In the genomic region with DNA sequence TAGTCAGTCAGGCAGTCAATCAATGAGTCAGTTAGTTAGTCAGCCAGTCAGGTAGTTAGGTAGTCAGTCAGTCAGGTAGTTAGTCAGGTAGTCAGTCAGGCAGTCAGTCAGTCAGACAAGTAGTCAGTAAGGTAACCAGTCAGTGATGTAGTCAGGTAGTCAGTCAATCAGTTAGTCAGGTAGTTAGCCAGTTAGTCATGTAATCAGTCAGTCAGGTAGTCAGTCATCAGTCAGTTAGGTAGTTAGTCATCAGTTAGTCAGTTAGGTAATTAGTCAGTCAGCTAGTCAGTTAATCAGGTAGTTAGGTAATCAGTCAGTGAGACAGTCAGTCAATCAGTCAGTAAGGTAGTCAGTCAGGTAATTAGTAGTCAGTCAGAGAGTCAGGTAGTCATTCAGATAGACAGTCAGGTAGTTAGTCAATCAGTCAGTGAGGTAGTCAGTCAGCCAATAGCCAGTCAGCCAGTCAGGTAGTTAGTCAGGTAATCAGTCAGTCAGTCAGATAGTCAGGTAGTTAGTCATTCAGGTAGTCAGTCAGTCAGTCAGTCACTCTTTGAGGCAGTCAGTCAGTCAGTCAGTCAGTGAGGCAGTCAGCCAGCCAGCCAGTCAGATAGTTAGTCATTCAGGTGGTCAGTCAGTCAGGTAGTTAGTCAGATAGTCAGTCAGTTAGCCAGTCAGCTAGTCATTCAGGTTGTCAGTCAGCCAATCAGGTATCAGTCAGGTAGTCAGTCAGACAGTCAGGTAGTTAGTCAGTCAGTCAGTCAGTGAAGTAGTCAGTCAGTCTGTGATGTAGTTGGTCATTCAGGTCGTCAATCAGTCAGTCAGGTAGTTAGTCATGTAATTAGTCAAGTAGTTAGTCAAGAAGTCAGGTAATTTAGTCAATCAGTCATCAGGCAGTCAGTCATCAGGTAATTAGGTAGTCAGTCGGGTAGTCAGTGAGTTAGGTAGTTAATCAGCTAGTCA, we compare ENCODE assay signal across 1 cellular context.
TF ChIP-seq lines count a peak whose summit lies in the region.

No MANE protein-coding gene starts in this region.

TF ChIP-seq in HEK293, 187 proteins besides CTCF, POLR2A, EP300 and RAD21 (continued from another document):
- TF ChIP-seq, protein P1, sequence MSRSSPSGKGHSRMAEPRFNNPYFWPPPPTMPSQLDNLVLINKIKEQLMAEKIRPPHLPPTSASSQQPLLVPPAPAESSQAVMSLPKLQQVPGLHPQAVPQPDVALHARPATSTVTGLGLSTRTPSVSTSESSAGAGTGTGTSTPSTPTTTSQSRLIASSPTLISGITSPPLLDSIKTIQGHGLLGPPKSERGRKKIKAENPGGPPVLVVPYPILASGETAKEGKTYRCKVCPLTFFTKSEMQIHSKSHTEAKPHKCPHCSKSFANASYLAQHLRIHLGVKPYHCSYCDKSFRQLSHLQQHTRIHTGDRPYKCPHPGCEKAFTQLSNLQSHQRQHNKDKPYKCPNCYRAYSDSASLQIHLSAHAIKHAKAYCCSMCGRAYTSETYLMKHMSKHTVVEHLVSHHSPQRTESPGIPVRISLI (tag by site-specific recombination; IDR thresholded peaks at IDR 0.05) = no peak
- no peak for TF ChIP-seq REPIN1 (tag by site-specific recombination; IDR thresholded peaks at IDR 0.05; ENCODE audit: low read depth)
- TF ChIP-seq ZNF138 (tag by site-specific recombination; IDR thresholded peaks at IDR 0.05; ENCODE audit: borderline replicate concordance) = no peak
- no peak for TF ChIP-seq ZNF664 (tag by site-specific recombination; IDR thresholded peaks at IDR 0.05)
- no peak for TF ChIP-seq ZNF548 (tag by site-specific recombination; IDR thresholded peaks at IDR 0.05)
- TF ChIP-seq GLI4 (tag by site-specific recombination; IDR thresholded peaks at IDR 0.05) = no peak
- TF ChIP-seq, protein P2, sequence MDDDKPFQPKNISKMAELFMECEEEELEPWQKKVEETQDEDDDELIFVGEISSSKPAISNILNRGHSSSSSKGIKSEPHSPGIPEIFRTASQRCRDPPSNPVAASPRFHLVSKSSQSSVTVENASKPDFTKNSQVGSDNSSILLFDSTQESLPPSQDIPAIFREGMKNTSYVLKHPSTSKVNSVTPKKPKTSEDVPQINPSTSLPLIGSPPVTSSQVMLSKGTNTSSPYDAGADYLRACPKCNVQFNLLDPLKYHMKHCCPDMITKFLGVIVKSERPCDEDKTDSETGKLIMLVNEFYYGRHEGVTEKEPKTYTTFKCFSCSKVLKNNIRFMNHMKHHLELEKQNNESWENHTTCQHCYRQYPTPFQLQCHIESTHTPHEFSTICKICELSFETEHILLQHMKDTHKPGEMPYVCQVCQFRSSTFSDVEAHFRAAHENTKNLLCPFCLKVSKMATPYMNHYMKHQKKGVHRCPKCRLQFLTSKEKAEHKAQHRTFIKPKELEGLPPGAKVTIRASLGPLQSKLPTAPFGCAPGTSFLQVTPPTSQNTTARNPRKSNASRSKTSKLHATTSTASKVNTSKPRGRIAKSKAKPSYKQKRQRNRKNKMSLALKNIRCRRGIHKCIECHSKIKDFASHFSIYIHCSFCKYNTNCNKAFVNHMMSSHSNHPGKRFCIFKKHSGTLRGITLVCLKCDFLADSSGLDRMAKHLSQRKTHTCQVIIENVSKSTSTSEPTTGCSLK (tag by site-specific recombination; IDR thresholded peaks at IDR 0.05) = no peak
- TF ChIP-seq, protein P3, sequence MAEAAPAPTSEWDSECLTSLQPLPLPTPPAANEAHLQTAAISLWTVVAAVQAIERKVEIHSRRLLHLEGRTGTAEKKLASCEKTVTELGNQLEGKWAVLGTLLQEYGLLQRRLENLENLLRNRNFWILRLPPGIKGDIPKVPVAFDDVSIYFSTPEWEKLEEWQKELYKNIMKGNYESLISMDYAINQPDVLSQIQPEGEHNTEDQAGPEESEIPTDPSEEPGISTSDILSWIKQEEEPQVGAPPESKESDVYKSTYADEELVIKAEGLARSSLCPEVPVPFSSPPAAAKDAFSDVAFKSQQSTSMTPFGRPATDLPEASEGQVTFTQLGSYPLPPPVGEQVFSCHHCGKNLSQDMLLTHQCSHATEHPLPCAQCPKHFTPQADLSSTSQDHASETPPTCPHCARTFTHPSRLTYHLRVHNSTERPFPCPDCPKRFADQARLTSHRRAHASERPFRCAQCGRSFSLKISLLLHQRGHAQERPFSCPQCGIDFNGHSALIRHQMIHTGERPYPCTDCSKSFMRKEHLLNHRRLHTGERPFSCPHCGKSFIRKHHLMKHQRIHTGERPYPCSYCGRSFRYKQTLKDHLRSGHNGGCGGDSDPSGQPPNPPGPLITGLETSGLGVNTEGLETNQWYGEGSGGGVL (tag by site-specific recombination; IDR thresholded peaks at IDR 0.05) = no peak
- TF ChIP-seq ZNF350 (tag by site-specific recombination; IDR thresholded peaks at IDR 0.05) = no peak
- no peak for TF ChIP-seq ZNF610 (tag by site-specific recombination; IDR thresholded peaks at IDR 0.05; ENCODE audit: borderline replicate concordance)
- no peak for TF ChIP-seq ZNF19 (tag by site-specific recombination; IDR thresholded peaks at IDR 0.05; ENCODE audit: low read depth)
- TF ChIP-seq, protein P4, sequence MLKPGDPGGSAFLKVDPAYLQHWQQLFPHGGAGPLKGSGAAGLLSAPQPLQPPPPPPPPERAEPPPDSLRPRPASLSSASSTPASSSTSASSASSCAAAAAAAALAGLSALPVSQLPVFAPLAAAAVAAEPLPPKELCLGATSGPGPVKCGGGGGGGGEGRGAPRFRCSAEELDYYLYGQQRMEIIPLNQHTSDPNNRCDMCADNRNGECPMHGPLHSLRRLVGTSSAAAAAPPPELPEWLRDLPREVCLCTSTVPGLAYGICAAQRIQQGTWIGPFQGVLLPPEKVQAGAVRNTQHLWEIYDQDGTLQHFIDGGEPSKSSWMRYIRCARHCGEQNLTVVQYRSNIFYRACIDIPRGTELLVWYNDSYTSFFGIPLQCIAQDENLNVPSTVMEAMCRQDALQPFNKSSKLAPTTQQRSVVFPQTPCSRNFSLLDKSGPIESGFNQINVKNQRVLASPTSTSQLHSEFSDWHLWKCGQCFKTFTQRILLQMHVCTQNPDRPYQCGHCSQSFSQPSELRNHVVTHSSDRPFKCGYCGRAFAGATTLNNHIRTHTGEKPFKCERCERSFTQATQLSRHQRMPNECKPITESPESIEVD (tag by site-specific recombination; IDR thresholded peaks at IDR 0.05) = no peak
- no peak for TF ChIP-seq ZNF335 (tag by site-specific recombination; conservative IDR thresholded peaks at IDR 0.05)
- TF ChIP-seq ZBTB20 (tag by site-specific recombination; IDR thresholded peaks at IDR 0.05) = no peak
- TF ChIP-seq ZNF791 (tag by site-specific recombination; IDR thresholded peaks at IDR 0.05) = no peak
- no peak for TF ChIP-seq ZNF747 (tag by site-specific recombination; IDR thresholded peaks at IDR 0.05)
- TF ChIP-seq ZSCAN18 (tag by site-specific recombination; IDR thresholded peaks at IDR 0.05) = no peak
- no peak for TF ChIP-seq ZNF133 (tag by site-specific recombination; IDR thresholded peaks at IDR 0.05)
- TF ChIP-seq, protein P5, sequence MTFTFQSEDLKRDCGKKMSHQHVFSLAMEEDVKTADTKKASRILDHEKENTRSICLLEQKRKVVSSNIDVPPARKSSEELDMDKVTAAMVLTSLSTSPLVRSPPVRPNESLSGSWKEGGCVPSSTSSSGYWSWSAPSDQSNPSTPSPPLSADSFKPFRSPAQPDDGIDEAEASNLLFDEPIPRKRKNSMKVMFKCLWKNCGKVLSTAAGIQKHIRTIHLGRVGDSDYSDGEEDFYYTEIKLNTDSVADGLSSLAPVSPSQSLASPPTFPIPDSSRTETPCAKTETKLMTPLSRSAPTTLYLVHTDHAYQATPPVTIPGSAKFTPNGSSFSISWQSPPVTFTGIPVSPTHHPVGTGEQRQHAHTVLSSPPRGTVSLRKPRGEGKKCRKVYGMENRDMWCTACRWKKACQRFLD (tag by site-specific recombination; IDR thresholded peaks at IDR 0.05) = no peak
- TF ChIP-seq EGR2 (tag by site-specific recombination; IDR thresholded peaks at IDR 0.05; ENCODE audit: low read depth) = no peak
- no peak for TF ChIP-seq KLF9 (tag by site-specific recombination; IDR thresholded peaks at IDR 0.05; ENCODE audit: low read depth)
- TF ChIP-seq, protein P6, sequence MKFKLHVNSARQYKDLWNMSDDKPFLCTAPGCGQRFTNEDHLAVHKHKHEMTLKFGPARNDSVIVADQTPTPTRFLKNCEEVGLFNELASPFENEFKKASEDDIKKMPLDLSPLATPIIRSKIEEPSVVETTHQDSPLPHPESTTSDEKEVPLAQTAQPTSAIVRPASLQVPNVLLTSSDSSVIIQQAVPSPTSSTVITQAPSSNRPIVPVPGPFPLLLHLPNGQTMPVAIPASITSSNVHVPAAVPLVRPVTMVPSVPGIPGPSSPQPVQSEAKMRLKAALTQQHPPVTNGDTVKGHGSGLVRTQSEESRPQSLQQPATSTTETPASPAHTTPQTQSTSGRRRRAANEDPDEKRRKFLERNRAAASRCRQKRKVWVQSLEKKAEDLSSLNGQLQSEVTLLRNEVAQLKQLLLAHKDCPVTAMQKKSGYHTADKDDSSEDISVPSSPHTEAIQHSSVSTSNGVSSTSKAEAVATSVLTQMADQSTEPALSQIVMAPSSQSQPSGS (tag by site-specific recombination; IDR thresholded peaks at IDR 0.05; ENCODE audit: low read depth) = 0 out of 2 replicates have a peak, but pooled peaks have one; percentile 5
- TF ChIP-seq ZNF677 (tag by site-specific recombination; IDR thresholded peaks at IDR 0.05) = no peak
- peak; percentile 59; the same call in 1 of the 2 replicates for TF ChIP-seq ZNF658 (tag by site-specific recombination; IDR thresholded peaks at IDR 0.05)
- TF ChIP-seq OVOL3 (tag by site-specific recombination; IDR thresholded peaks at IDR 0.05) = no peak
- no peak for TF ChIP-seq ZNF776 (tag by site-specific recombination; IDR thresholded peaks at IDR 0.05; ENCODE audit: borderline replicate concordance)
- TF ChIP-seq GLIS1 (tag by site-specific recombination; IDR thresholded peaks at IDR 0.05) = no peak
- TF ChIP-seq ZNF549 (tag by site-specific recombination; IDR thresholded peaks at IDR 0.05) = no peak
- TF ChIP-seq, protein P7, sequence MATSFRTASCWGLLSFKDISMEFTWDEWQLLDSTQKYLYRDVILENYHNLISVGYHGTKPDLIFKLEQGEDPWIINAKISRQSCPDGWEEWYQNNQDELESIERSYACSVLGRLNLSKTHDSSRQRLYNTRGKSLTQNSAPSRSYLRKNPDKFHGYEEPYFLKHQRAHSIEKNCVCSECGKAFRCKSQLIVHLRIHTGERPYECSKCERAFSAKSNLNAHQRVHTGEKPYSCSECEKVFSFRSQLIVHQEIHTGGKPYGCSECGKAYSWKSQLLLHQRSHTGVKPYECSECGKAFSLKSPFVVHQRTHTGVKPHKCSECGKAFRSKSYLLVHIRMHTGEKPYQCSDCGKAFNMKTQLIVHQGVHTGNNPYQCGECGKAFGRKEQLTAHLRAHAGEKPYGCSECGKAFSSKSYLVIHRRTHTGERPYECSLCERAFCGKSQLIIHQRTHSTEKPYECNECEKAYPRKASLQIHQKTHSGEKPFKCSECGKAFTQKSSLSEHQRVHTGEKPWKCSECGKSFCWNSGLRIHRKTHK (tag by site-specific recombination; IDR thresholded peaks at IDR 0.05) = no peak
- no peak for TF ChIP-seq ZNF423 (tag by site-specific recombination; IDR thresholded peaks at IDR 0.05)
- no peak for TF ChIP-seq HOXD13 (CRISPR knock-in tag; IDR thresholded peaks at IDR 0.05; ENCODE audit: borderline replicate concordance)
- TF ChIP-seq ZNF132 (tag by site-specific recombination; IDR thresholded peaks at IDR 0.05; ENCODE audit: borderline replicate concordance) = no peak
- no peak for TF ChIP-seq ZNF140 (tag by site-specific recombination; IDR thresholded peaks at IDR 0.05)
- TF ChIP-seq, protein P8, sequence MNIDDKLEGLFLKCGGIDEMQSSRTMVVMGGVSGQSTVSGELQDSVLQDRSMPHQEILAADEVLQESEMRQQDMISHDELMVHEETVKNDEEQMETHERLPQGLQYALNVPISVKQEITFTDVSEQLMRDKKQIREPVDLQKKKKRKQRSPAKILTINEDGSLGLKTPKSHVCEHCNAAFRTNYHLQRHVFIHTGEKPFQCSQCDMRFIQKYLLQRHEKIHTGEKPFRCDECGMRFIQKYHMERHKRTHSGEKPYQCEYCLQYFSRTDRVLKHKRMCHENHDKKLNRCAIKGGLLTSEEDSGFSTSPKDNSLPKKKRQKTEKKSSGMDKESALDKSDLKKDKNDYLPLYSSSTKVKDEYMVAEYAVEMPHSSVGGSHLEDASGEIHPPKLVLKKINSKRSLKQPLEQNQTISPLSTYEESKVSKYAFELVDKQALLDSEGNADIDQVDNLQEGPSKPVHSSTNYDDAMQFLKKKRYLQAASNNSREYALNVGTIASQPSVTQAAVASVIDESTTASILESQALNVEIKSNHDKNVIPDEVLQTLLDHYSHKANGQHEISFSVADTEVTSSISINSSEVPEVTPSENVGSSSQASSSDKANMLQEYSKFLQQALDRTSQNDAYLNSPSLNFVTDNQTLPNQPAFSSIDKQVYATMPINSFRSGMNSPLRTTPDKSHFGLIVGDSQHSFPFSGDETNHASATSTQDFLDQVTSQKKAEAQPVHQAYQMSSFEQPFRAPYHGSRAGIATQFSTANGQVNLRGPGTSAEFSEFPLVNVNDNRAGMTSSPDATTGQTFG (tag by site-specific recombination; IDR thresholded peaks at IDR 0.05; ENCODE audit: borderline replicate concordance) = peak; percentile 52; the same call in 1 of the 2 replicates
- TF ChIP-seq ZSCAN5A (tag by site-specific recombination; IDR thresholded peaks at IDR 0.05) = no peak
- TF ChIP-seq ZNF16 (tag by site-specific recombination; IDR thresholded peaks at IDR 0.05; ENCODE audit: low read depth) = 0 out of 2 replicates have a peak, but pooled peaks have one; percentile 3
